Comparison of ENCODE assay signal across 25 cellular contexts in the genomic region with DNA sequence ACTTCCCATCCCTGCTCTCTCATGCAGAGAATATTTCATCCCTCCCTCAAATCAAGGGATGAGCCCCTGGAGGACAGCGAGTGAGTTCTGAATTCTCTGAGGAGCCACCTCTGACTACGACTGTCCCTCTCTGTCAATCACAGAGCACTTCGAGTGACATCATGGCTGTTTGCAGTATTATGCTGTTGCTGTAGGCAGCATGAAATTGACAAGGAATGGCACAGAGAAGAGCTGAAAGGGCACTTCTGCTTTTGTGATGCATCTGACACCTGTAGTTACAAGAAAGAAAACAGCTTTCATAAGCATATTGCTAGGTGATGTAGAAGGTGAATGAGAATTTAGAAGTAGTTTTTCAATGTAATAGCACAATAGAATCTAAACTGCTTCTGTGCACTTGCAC.
DNase-seq lines count a peak whose midpoint lies in the region; ATAC-seq and TF ChIP-seq lines count a peak whose summit lies in the region.
"Had no signal": no experiment of that assay in that cellular context is flagged by ENCODE, and none has a peak within 500 bp of the region (broad histone marks: within the 10 kb centered on the region; RNA-seq: fewer than 3 reads in every experiment).

No MANE protein-coding gene starts in this region.

- no peak overlapping the region for H3K4me3 ChIP-seq in OCI-LY1 (ENCODE audit: low read depth, low read length, poor library complexity, severe bottlenecking)
- H3K4me3 ChIP-seq in mesendoderm (ENCODE audit: low read length) = no peak overlapping the region
- no peak overlapping the region for H3K4me3 ChIP-seq in dorsolateral prefrontal cortex
- H3K4me3 ChIP-seq: left ventricle myocardium inferior, smooth muscle cell had no signal

- H3K18ac ChIP-seq in mesendoderm (ENCODE audit: low read length) = no peak overlapping the region

- no peak overlapping the region for H3K56ac ChIP-seq in mesendoderm (ENCODE audit: low read length)

- intact Hi-C loops in dorsolateral prefrontal cortex (cut with DNase I) = no loop called here

- no peak overlapping the region for H2BK120ac ChIP-seq in mesendoderm (ENCODE audit: low read depth, low read length)

- H3K9me3 ChIP-seq in OCI-LY1 (ENCODE audit: low read length) = no peaks in the 10 kb centered on the region
- H3K9me3 ChIP-seq: left ventricle myocardium inferior had no signal

- H3K36me3 ChIP-seq in OCI-LY1 (ENCODE audit: insufficient read depth, low read length) (peaks cover 5% of the 10 kb centered on the region; the same call in 1 of the 2 replicates), mesendoderm (ENCODE audit: control insufficient read depth, insufficient read depth, low read length) (no peaks in the 10 kb centered on the region)
- H3K36me3 ChIP-seq: left ventricle myocardium inferior had no signal

- no peak overlapping the region for H2AFZ ChIP-seq in OCI-LY1 (ENCODE audit: low read length)

- H3K4ac ChIP-seq in mesendoderm (ENCODE audit: low read depth, low read length) = no peak overlapping the region

- no peaks in the 10 kb centered on the region for H4K20me1 ChIP-seq in OCI-LY1 (ENCODE audit: insufficient read depth, low read length)

- H2BK5ac ChIP-seq in mesendoderm (ENCODE audit: low read length) = no peak overlapping the region

- no CpG with 5 or more reads among the region's 3 CpGs for WGBS in mesendoderm (ENCODE audit: extremely low coverage, insufficient coverage, low lambda C conversion rate)

- H2BK15ac ChIP-seq in mesendoderm (replicated peaks; ENCODE audit: low read depth) = no peak overlapping the region

- peak; percentile 3 for DNase-seq in mesendoderm
- no peak for DNase-seq in dorsolateral prefrontal cortex
- DNase-seq in hepatic stellate cell (ENCODE audit: low spot score) = no peak
- no peak for DNase-seq in SKM-1 treated with dmso at 0.1 percent for 144 hours (lab: John Stamatoyannopoulos, UW; ENCODE audit: unreplicated experiment)
- DNase-seq: activated CD4-positive, alpha-beta memory T cell treated with anti-CD3 and anti-CD28 coated beads for 36 hours; activated naive CD4-positive, alpha-beta T cell treated with anti-CD3 and anti-CD28 coated beads for 36 hours; anterior cingulate cortex; caudate nucleus; CD8-positive, alpha-beta memory T cell; DMS79; head of caudate nucleus; HFFc6; immature natural killer cell; left ventricle myocardium inferior; NCI-H1092 treated with DMSO at 0.1 percent for 48 hours; NCI-H2081; NCI-H524; SIG-M5; stimulated activated CD4-positive, alpha-beta T cell treated with anti-CD3 and anti-CD28 coated beads, Interleukin-4, amount 100 ng/mL, for 1 hour; trophoblast cell had no signal

- H3K79me2 ChIP-seq in OCI-LY1 (ENCODE audit: insufficient read depth, low read length) = no peaks in the 10 kb centered on the region
- no peaks in the 10 kb centered on the region for H3K79me2 ChIP-seq in mesendoderm (ENCODE audit: control insufficient read depth, insufficient read depth, low read length)

- H3K9ac ChIP-seq in OCI-LY1 (ENCODE audit: low read length) = no peak overlapping the region
- no peak overlapping the region for H3K9ac ChIP-seq in mesendoderm (ENCODE audit: low read length)

- no peaks in the 10 kb centered on the region for H3K9me2 ChIP-seq in OCI-LY1 (ENCODE audit: low read depth, low read length)

- H3K27ac ChIP-seq in OCI-LY1 (ENCODE audit: low read depth, low read length, poor library complexity, severe bottlenecking) (peak overlapping the region; percentile 19), mesendoderm (ENCODE audit: low read depth, low read length) (no peak overlapping the region), dorsolateral prefrontal cortex (no peak overlapping the region)
- H3K27ac ChIP-seq: left ventricle myocardium inferior, VCaP had no signal

- no peak overlapping the region for H3K23ac ChIP-seq in mesendoderm (ENCODE audit: low read length)

- no peak for TF ChIP-seq CTCF in OCI-LY1 (IDR thresholded peaks at IDR 0.05; ENCODE audit: low read length)
- no peak for TF ChIP-seq CTCF in dorsolateral prefrontal cortex (IDR thresholded peaks at IDR 0.05 in 54 of 56, conservative IDR thresholded peaks at IDR 0.05 in 2 of 56; ENCODE audit: low read depth in 1 of 56, partially characterized antibody in 56 of 56)

- ATAC-seq in GM18907 (IDR thresholded peaks at IDR 0.05; ENCODE audit: unreplicated experiment) (peak; percentile 46), HG03159 (IDR thresholded peaks at IDR 0.05; ENCODE audit: unreplicated experiment) (peak; percentile 77)

- no peaks in the 10 kb centered on the region for H3K27me3 ChIP-seq in OCI-LY1 (ENCODE audit: insufficient read depth, low read length)
- no peaks in the 10 kb centered on the region for H3K27me3 ChIP-seq in mesendoderm (ENCODE audit: insufficient read depth, low read length, poor library complexity)
- peaks cover 0 to 4% (median 0%) of the 10 kb centered on the region in 45 donors for H3K27me3 ChIP-seq in dorsolateral prefrontal cortex

- H4K8ac ChIP-seq in mesendoderm (ENCODE audit: low read depth, low read length) = no peak overlapping the region

- H3K4me1 ChIP-seq in OCI-LY1 (ENCODE audit: insufficient read depth, low read length, severe bottlenecking) (peaks cover 16% of the 10 kb centered on the region), mesendoderm (ENCODE audit: control insufficient read depth, low read depth, low read length) (no peaks in the 10 kb centered on the region)
- H3K4me1 ChIP-seq: left ventricle myocardium inferior had no signal

- no peaks in the 10 kb centered on the region for H3F3A ChIP-seq in OCI-LY1 (ENCODE audit: insufficient read depth, low read length)

- H3K79me1 ChIP-seq in mesendoderm (ENCODE audit: low read length) = no peaks in the 10 kb centered on the region

- H4K5ac ChIP-seq in mesendoderm (ENCODE audit: low read length) = no peak overlapping the region

- H3K4me2 ChIP-seq in OCI-LY1 (ENCODE audit: low read length) = no peak overlapping the region
- no peak overlapping the region for H3K4me2 ChIP-seq in mesendoderm (ENCODE audit: low read length)
- H3K4me2 ChIP-seq: smooth muscle cell had no signal

- H2AK5ac ChIP-seq in mesendoderm (ENCODE audit: low read length) = no peak overlapping the region
